In genomic region chr13:99357149-99357596, GRCh38 we compare ENCODE assay signal across 8 cellular contexts. TPM values are rescaled to one million over a fixed set of nuclear protein-coding genes. Genes with fewer than 3 reads are reported as not detected.
DNase-seq lines count a peak whose midpoint lies in the region; ATAC-seq and TF ChIP-seq lines count a peak whose summit lies in the region.

No MANE protein-coding gene starts in this region.

- peak overlapping the region; percentile 97 for H3K27ac Mint-ChIP-seq in CD4-positive, alpha-beta T cell
- peak overlapping the region; percentile 99 for H3K27ac Mint-ChIP-seq in T-cell
- peak overlapping the region; percentile 98 for H3K27ac Mint-ChIP-seq in stimulated activated effector memory CD8-positive, alpha-beta T cell treated with anti-CD3 and anti-CD28 coated beads, Interleukin-12 subunit alpha, Interleukin-12 subunit beta, amount 100 ng/mL, for 72 hours

- POLR2A ChIA-PET in CD4-positive, alpha-beta T cell (lab: Charles Lee), result interaction anchor here (0.9 to 8.3 kb wide), 12 partner anchors 9 to 138 kb away, joined by 3 to 220 read pairs (median 14); partner anchors contain the start of gene GPR183
- POLR2A ChIA-PET in T-cell (lab: Charles Lee), result interaction anchor here in 1 of 2 donors (1.0 to 2.0 kb wide), 5 partner anchors 14 to 84 kb away, joined by 3 to 8 read pairs (median 4); no protein-coding TSS in a partner anchor

- ATAC-seq in CD4-positive, alpha-beta T cell (ENCODE audit: poor library complexity), result peak; percentile 12
- ATAC-seq in GM21786 (IDR thresholded peaks at IDR 0.05; ENCODE audit: unreplicated experiment), result peak; percentile 25
- peak; percentile 15 to 49 (median 38) for ATAC-seq in T-cell (replicated peaks in 1 of 4)
- ATAC-seq in stimulated activated effector memory CD8-positive, alpha-beta T cell treated with anti-CD3 and anti-CD28 coated beads, Interleukin-12 subunit alpha, Interleukin-12 subunit beta, amount 100 ng/mL, for 72 hours, result peak; percentile 88

- no peak for TF ChIP-seq CTCF in CD4-positive, alpha-beta T cell (IDR thresholded peaks at IDR 0.05)
- TF ChIP-seq CTCF in epithelial cell of esophagus (IDR thresholded peaks at IDR 0.05; ENCODE audit: insufficient read depth, low read depth, low read length, missing control alignments), result no peak

- H3K4me3 ChIP-seq in epithelial cell of esophagus (ENCODE audit: low read length), result no peak overlapping the region

- CTCF ChIA-PET in CD4-positive, alpha-beta T cell (lab: Charles Lee), result interaction anchor here (1.4 to 2.8 kb wide), 5 partner anchors 24 to 87 kb away, joined by 4 to 14 read pairs (median 9); no protein-coding TSS in a partner anchor
- CTCF ChIA-PET in T-cell (lab: Charles Lee), result interaction anchor here in 1 of 2 donors (0.6 to 1.9 kb wide), 4 partner anchors 19 to 91 kb away, joined by 3 to 8 read pairs (median 5); no protein-coding TSS in a partner anchor

- peak overlapping the region; percentile 49 for H3K4me3 Mint-ChIP-seq in CD4-positive, alpha-beta T cell
- H3K4me3 Mint-ChIP-seq in T-cell, result peak overlapping the region; percentile 8 to 73 (median 65)
- H3K4me3 Mint-ChIP-seq in stimulated activated effector memory CD8-positive, alpha-beta T cell treated with anti-CD3 and anti-CD28 coated beads, Interleukin-12 subunit alpha, Interleukin-12 subunit beta, amount 100 ng/mL, for 72 hours, result peak overlapping the region; percentile 72

- peak in 6 of 10 experiments; percentile 30 to 59 (median 54) for DNase-seq in CD4-positive, alpha-beta T cell
- DNase-seq in T-cell (peak in 16 of 34 experiments; percentile 20 to 60 (median 40)), epithelial cell of esophagus (ENCODE audit: low read depth) (peak; percentile 43), superior temporal gyrus (ENCODE audit: extremely low spot score) (no peak), retina (no peak)
- DNase-seq in stimulated activated effector memory CD8-positive, alpha-beta T cell treated with anti-CD3 and anti-CD28 coated beads, Interleukin-12 subunit alpha, Interleukin-12 subunit beta, amount 100 ng/mL, for 72 hours (ENCODE audit: low spot score in 2 of 2), result peak in 1 of 2 donors; percentile 86
- DNase-seq in NK-92 treated with Interleukin-12 subunit alpha and Interleukin-12 subunit beta, amount 100 ng/mL, for 24 hours (lab: John Stamatoyannopoulos, UW), result no peak

- H3K9me3 Mint-ChIP-seq in CD4-positive, alpha-beta T cell, result no peaks in the 10 kb centered on the region
- H3K9me3 Mint-ChIP-seq in T-cell, result no peaks in the 10 kb centered on the region
- H3K9me3 Mint-ChIP-seq in stimulated activated effector memory CD8-positive, alpha-beta T cell treated with anti-CD3 and anti-CD28 coated beads, Interleukin-12 subunit alpha, Interleukin-12 subunit beta, amount 100 ng/mL, for 72 hours, result no peaks in the 10 kb centered on the region

- peak overlapping the region; percentile 97 for H3K27ac ChIP-seq in CD4-positive, alpha-beta T cell (ENCODE audit: low read depth, low read length)

- no peaks in the 10 kb centered on the region for H3K9me3 ChIP-seq in CD4-positive, alpha-beta T cell (ENCODE audit: control insufficient read depth, low read length)

- no peaks in the 10 kb centered on the region for H3K27me3 Mint-ChIP-seq in CD4-positive, alpha-beta T cell
- H3K27me3 Mint-ChIP-seq in T-cell, result no peaks in the 10 kb centered on the region

- H3K36me3 Mint-ChIP-seq in CD4-positive, alpha-beta T cell (ENCODE audit: low read depth), result peaks cover 66% of the 10 kb centered on the region
- peaks cover 44% of the 10 kb centered on the region for H3K36me3 Mint-ChIP-seq in T-cell
- peaks cover 64% of the 10 kb centered on the region for H3K36me3 Mint-ChIP-seq in stimulated activated effector memory CD8-positive, alpha-beta T cell treated with anti-CD3 and anti-CD28 coated beads, Interleukin-12 subunit alpha, Interleukin-12 subunit beta, amount 100 ng/mL, for 72 hours

- peaks cover 98% of the 10 kb centered on the region for H3K4me1 Mint-ChIP-seq in CD4-positive, alpha-beta T cell (ENCODE audit: low read depth)
- H3K4me1 Mint-ChIP-seq in T-cell, result peaks cover 97 to 100% (median 97%) of the 10 kb centered on the region in 3 donors
- H3K4me1 Mint-ChIP-seq in stimulated activated effector memory CD8-positive, alpha-beta T cell treated with anti-CD3 and anti-CD28 coated beads, Interleukin-12 subunit alpha, Interleukin-12 subunit beta, amount 100 ng/mL, for 72 hours, result peaks cover 98% of the 10 kb centered on the region

- no peaks in the 10 kb centered on the region for H3K27me3 ChIP-seq in CD4-positive, alpha-beta T cell (ENCODE audit: control insufficient read depth, insufficient read depth, low read length)

- intact Hi-C loops in CD4-positive, alpha-beta T cell (cut with DNase I, micrococcal nuclease), result loop anchor here in 1 of 2 experiments (1.0 to 5.0 kb wide), 4 partner anchors 15 to 140 kb away; no protein-coding TSS in a partner anchor

RNA-seq across cellular contexts. Expression of gene GPR183, which starts 50.0 kb away (rescaled TPM):
- total RNA-seq in CD4-positive, alpha-beta T cell, result 100 to 1,000 TPM; 330 to 337 TPM
- 100 to 1,000 TPM in 3 of 5 donors, 10 to 100 TPM in 2; 69.9 to 152 (median 100) TPM for total RNA-seq in T-cell

Comparison
In these comparisons a context has a peak if more than half of its experiments do, and no peak if none do; other contexts are left out.
1. ATAC-seq: peak in every context shown above with its lines; median percentile 88 in stimulated activated effector memory CD8-positive, alpha-beta T cell treated with anti-CD3 and anti-CD28 coated beads, Interleukin-12 subunit alpha, Interleukin-12 subunit beta, amount 100 ng/mL, for 72 hours; 38 in T-cell; 25 in GM21786; 12 in CD4-positive, alpha-beta T cell.
2. DNase-seq: peak in CD4-positive, alpha-beta T cell (6 of 10) and epithelial cell of esophagus (single experiment); none in NK-92 treated with Interleukin-12 subunit alpha and Interleukin-12 subunit beta, amount 100 ng/mL, for 24 hours (single experiment), superior temporal gyrus (single experiment) and retina (single experiment).
3. Peak in every context shown above with its lines, with median percentiles within 50 percentile points of each other: H3K27ac Mint-ChIP-seq and H3K4me3 Mint-ChIP-seq.